8 cellular contexts compared by ENCODE assay signal in genomic region chr1:171313319-171313834, GRCh38. TPM values are rescaled to one million over a fixed set of nuclear protein-coding genes. Genes with fewer than 3 reads are reported as not detected.
DNase-seq lines count a peak whose midpoint lies in the region; ATAC-seq and TF ChIP-seq lines count a peak whose summit lies in the region.

No MANE protein-coding gene starts in this region.

- H3K27ac ChIP-seq in heart right ventricle (peak overlapping the region in 9 of 10 donors; percentile 10 to 79 (median 47)), thoracic aorta (peak overlapping the region; percentile 68 to 89)

- no peaks in the 10 kb centered on the region for H3K36me3 Mint-ChIP-seq in effector memory CD8-positive, alpha-beta T cell (ENCODE audit: insufficient read depth)

- H3K27ac Mint-ChIP-seq in effector memory CD8-positive, alpha-beta T cell: peak overlapping the region; percentile 86 to 87

- TF ChIP-seq CTCF in heart right ventricle (IDR thresholded peaks at IDR 0.05): no peak
- no peak for TF ChIP-seq CTCF in thoracic aorta (IDR thresholded peaks at IDR 0.05)

- H3K4me1 ChIP-seq in heart right ventricle (peaks cover 0 to 19% (median 10%) of the 10 kb centered on the region in 9 donors), thoracic aorta (ENCODE audit: control insufficient read depth in 1 of 2, low read depth in 2 of 2) (peaks cover 9 to 18% of the 10 kb centered on the region in 2 donors)

- peak overlapping the region in 1 of 10 donors; percentile 55 for H3K4me3 ChIP-seq in heart right ventricle
- peak overlapping the region; percentile 38 for H3K4me3 ChIP-seq in thoracic aorta

- WGBS in heart right ventricle, 2 donors: 6 to 13% methylated on average over 1 of the region's 1 CpG

- intact Hi-C loops in heart right ventricle (cut with DNase I): loop anchor here (1.0 to 10.0 kb wide), 13 partner anchors 56 to 349 kb away; partner anchors contain the start of genes FMO1 (in 4 of the 10) and PRRC2C (in 1 of the 10)
- intact Hi-C loops in left ventricle myocardium superior (cut with micrococcal nuclease): loop anchor here (2.0 to 10.0 kb wide), 3 partner anchors 66 to 349 kb away; partner anchors contain the start of gene FMO1

- H3K27me3 ChIP-seq in heart right ventricle: no peaks in the 10 kb centered on the region
- H3K27me3 ChIP-seq in thoracic aorta (replicated peaks; ENCODE audit: insufficient read depth): no peaks in the 10 kb centered on the region

- peaks cover 0 to 18% (median 4%) of the 10 kb centered on the region in 9 donors for H3K36me3 ChIP-seq in heart right ventricle
- H3K36me3 ChIP-seq in thoracic aorta: peaks cover 6% of the 10 kb centered on the region

- DNase-seq in heart right ventricle (no peak), left ventricle myocardium superior (no peak), thoracic aorta (ENCODE audit: low spot score) (no peak), putamen (ENCODE audit: low spot score) (no peak), NCI-H1417 (lab: John Stamatoyannopoulos, UW) (no peak)
- DNase-seq in effector memory CD8-positive, alpha-beta T cell: no peak
- no peak for DNase-seq in stimulated activated CD4-positive, alpha-beta T cell treated with anti-CD3 and anti-CD28 coated beads, Interleukin-2, amount 100 ng/mL, for 24 hours

- ATAC-seq in heart right ventricle (no peak), left ventricle myocardium superior (no peak), HG03139 (IDR thresholded peaks at IDR 0.05; ENCODE audit: unreplicated experiment) (peak; percentile 41), thoracic aorta (ENCODE audit: insufficient number of reproducible peaks, low FRiP score, low read depth) (no peak)
- ATAC-seq in effector memory CD8-positive, alpha-beta T cell (replicated peaks): peak; percentile 1

- H3K27me3 Mint-ChIP-seq in effector memory CD8-positive, alpha-beta T cell: no peaks in the 10 kb centered on the region

- H3K9me3 ChIP-seq in heart right ventricle (peaks cover 0 to 2% (median 0%) of the 10 kb centered on the region in 11 donors), thoracic aorta (no peaks in the 10 kb centered on the region)

- H3K4me1 Mint-ChIP-seq in effector memory CD8-positive, alpha-beta T cell (ENCODE audit: low read depth in 2 of 2): peaks cover 6 to 24% of the 10 kb centered on the region in 2 donors

- no peaks in the 10 kb centered on the region for H3K9me3 Mint-ChIP-seq in effector memory CD8-positive, alpha-beta T cell

- H3K4me3 Mint-ChIP-seq in effector memory CD8-positive, alpha-beta T cell: peak overlapping the region in 1 of 2 donors; percentile 67

RNA-seq across cellular contexts. Expression of gene FMO4, which starts 0.6 kb away (rescaled TPM):
- total RNA-seq in heart right ventricle (1 to 10 TPM; 2.8 to 8.7 (median 5.3) TPM), left ventricle myocardium superior (2.2 TPM), thoracic aorta (10 to 100 TPM; 10.6 to 13.8 TPM)
- 1 to 10 TPM; 1.7 to 7.6 TPM for polyA plus RNA-seq in heart right ventricle

Comparison
In these comparisons a context has a peak if more than half of its experiments do, and no peak if none do; other contexts are left out.
1. ATAC-seq: peak in HG03139 (single experiment) and effector memory CD8-positive, alpha-beta T cell (single experiment); none in heart right ventricle (0 of 8), left ventricle myocardium superior (single experiment) and thoracic aorta (single experiment).